In the genomic region with DNA sequence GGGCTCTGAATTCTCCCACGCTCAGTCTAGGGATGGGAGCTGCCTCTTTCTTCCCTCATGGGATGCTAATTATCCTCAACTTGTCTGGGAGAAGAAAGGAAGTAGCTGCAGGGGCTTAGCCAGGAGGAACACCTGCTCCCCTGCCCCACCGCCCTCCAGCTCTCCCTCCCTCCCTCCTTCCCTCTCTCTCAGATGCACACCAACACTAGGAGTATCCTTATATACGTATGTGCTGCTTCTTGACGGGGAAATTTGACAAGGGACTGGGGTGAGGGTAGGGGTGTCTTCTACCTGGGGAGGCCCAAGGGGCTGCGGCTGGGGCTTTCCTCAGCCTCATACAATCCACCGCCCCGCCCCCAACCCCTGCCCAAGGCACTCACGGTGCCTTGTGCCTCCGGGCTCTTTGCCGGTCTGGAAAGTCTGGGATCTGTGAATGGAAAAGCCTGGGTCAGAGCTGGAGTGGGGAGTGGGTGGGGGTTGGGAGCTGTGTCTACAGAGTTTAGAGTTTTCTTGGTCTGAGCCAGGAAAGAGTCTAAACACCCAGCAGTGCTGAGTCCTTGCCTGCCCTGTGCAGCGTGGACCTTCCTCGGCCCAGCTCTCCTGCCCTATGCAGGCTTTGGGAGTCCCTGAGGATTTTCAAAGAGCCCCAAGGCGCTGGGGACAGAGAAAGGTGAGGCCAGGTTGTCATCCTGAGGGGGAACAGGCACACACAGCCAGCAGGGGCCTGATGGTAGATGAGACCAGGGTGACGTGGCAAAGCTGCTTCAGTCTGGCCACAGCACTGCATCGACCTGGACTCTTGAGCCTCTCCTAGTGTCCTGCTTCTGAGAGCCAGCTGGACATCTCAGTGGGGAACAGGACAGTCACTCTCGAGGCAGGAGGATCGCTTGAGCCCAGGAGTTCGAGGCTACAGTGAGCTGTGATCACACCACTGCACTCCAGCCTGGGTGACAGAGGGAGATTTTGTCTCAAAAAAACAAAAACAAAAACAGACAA, we compare ENCODE assay signal across 16 cellular contexts. TPM values are rescaled to one million over a fixed set of nuclear protein-coding genes. Genes with fewer than 3 reads are reported as not detected.
DNase-seq lines count a peak whose midpoint lies in the region; ATAC-seq and TF ChIP-seq lines count a peak whose summit lies in the region.
"Had no signal": no experiment of that assay in that cellular context is flagged by ENCODE, and none has a peak within 500 bp of the region (broad histone marks: within the 10 kb centered on the region; RNA-seq: fewer than 3 reads in every experiment).

No MANE protein-coding gene starts in this region.

- H3K36me3 ChIP-seq in H7 (replicated peaks; ENCODE audit: control insufficient read depth, insufficient read depth, low read length) (no peaks in the 10 kb centered on the region), trophoblast cell (ENCODE audit: control insufficient read depth in 1 of 2, insufficient read depth in 2 of 2, low read length in 2 of 2) (no peaks in the 10 kb centered on the region)

- TF ChIP-seq CTCF in glutamatergic neuron (IDR thresholded peaks at IDR 0.05; ENCODE audit: partially characterized antibody, unreplicated experiment) (no peak), GM20000 (IDR thresholded peaks at IDR 0.05; ENCODE audit: extremely low read depth, missing control alignments) (no peak)

- ATAC-seq in HG02938 (IDR thresholded peaks at IDR 0.05; ENCODE audit: unreplicated experiment) = no peak
- ATAC-seq: SK-N-SH treated with all-trans-retinoic acid at 6 μM for 48 hours had no signal

- peak overlapping the region; percentile 32 for H2BK12ac ChIP-seq in trophoblast cell (ENCODE audit: low read length)

- H4K8ac ChIP-seq in trophoblast cell (ENCODE audit: low read depth, low read length) = no peak overlapping the region

- H3K27ac Mint-ChIP-seq in glutamatergic neuron (ENCODE audit: unreplicated experiment) = no peak overlapping the region
- H3K27ac Mint-ChIP-seq: activated T-helper 1 cell treated with anti-CD3 and anti-CD28 coated beads, Interleukin-12 subunit alpha, Interleukin-12 subunit beta, Interleukin-2, Interleukin-4 antibody, amounts not matched to agents 30 ng/mL and 10 ng/mL and 1 ng/mL, durations not matched to agents 14 hours and 24 hours and 36 hours had no signal

- peaks cover 8% of the 10 kb centered on the region for H3K4me1 Mint-ChIP-seq in glutamatergic neuron (ENCODE audit: low read depth, unreplicated experiment)
- H3K4me1 Mint-ChIP-seq: CD8-positive, alpha-beta memory T cell had no signal

- H3K27me3 ChIP-seq in H7 (ENCODE audit: control insufficient read depth, insufficient read depth, low read length) (no peaks in the 10 kb centered on the region), trophoblast cell (ENCODE audit: insufficient read depth, low read length) (no peaks in the 10 kb centered on the region)

- H3K9me3 ChIP-seq in trophoblast cell (ENCODE audit: insufficient read depth, low read depth, low read length) = peaks cover 1% of the 10 kb centered on the region

- peak overlapping the region; percentile 45 for H4K91ac ChIP-seq in trophoblast cell (ENCODE audit: low read depth, low read length)

- no peak overlapping the region for H3K14ac ChIP-seq in trophoblast cell (ENCODE audit: low read length)

- H3K9me3 Mint-ChIP-seq in glutamatergic neuron (ENCODE audit: unreplicated experiment) = peaks cover 4% of the 10 kb centered on the region
- H3K9me3 Mint-ChIP-seq: activated T-helper 1 cell treated with anti-CD3 and anti-CD28 coated beads, Interleukin-12 subunit alpha, Interleukin-12 subunit beta, Interleukin-2, Interleukin-4 antibody, amounts not matched to agents 30 ng/mL and 10 ng/mL and 1 ng/mL, durations not matched to agents 14 hours and 24 hours and 36 hours; CD8-positive, alpha-beta memory T cell had no signal

- peak overlapping the region; percentile 62 for H2BK5ac ChIP-seq in trophoblast cell (ENCODE audit: low read depth, low read length, poor library complexity)

- H3K18ac ChIP-seq in trophoblast cell (ENCODE audit: low read length) = peak overlapping the region; percentile 25

- H3K4me2 ChIP-seq in trophoblast cell (ENCODE audit: low read length) = peak overlapping the region; percentile 34

- peaks cover 43 to 45% of the 10 kb centered on the region in 2 experiments for H3K4me1 ChIP-seq in trophoblast cell (ENCODE audit: control insufficient read depth in 1 of 2, insufficient read depth in 2 of 2, low read length in 2 of 2)

- H3K23ac ChIP-seq in trophoblast cell (ENCODE audit: low read length) = no peak overlapping the region

- WGBS in trophoblast cell (ENCODE audit: extremely low coverage, insufficient coverage, insufficient read length) = no CpG with 5 or more reads among the region's 18 CpGs

- H3K4me3 ChIP-seq in H7 (ENCODE audit: insufficient read depth, low read depth, low read length) (no peak overlapping the region), trophoblast cell (ENCODE audit: low read depth, low read length) (no peak overlapping the region)

- no peaks in the 10 kb centered on the region for H3K79me2 ChIP-seq in trophoblast cell (ENCODE audit: control insufficient read depth, insufficient read depth, low read length, poor library complexity)

- H4K12ac ChIP-seq in trophoblast cell (ENCODE audit: low read depth, low read length) = no peak overlapping the region

- peaks cover 33% of the 10 kb centered on the region for H3K79me1 ChIP-seq in trophoblast cell (ENCODE audit: low read length)

- no peak overlapping the region for H3K9ac ChIP-seq in trophoblast cell (ENCODE audit: low read length)

- peaks cover 4% of the 10 kb centered on the region for H3K27me3 Mint-ChIP-seq in glutamatergic neuron (ENCODE audit: unreplicated experiment)

- no peak overlapping the region for H3K4ac ChIP-seq in trophoblast cell (ENCODE audit: low read depth, low read length)

- no peak overlapping the region for H2AFZ ChIP-seq in trophoblast cell (ENCODE audit: insufficient read depth, low read length, poor library complexity)

- H2AK5ac ChIP-seq in trophoblast cell (ENCODE audit: low read length) = no peak overlapping the region

- peak overlapping the region; percentile 40 for H2BK120ac ChIP-seq in trophoblast cell (ENCODE audit: insufficient read depth, low read length, poor library complexity)

- H3K36me3 Mint-ChIP-seq in glutamatergic neuron (ENCODE audit: unreplicated experiment) = no peaks in the 10 kb centered on the region
- H3K36me3 Mint-ChIP-seq: CD8-positive, alpha-beta memory T cell had no signal

- H3K27ac ChIP-seq in trophoblast cell (ENCODE audit: low read depth, low read length) = peak overlapping the region; percentile 63

- DNase-seq in H7 (peak; percentile 82), NCI-H524 (lab: John Stamatoyannopoulos, UW) (peak; percentile 70 to 78), glutamatergic neuron (peak; percentile 37), trophoblast cell (peak; percentile 23 to 35), cerebellum (ENCODE audit: low spot score) (no peak), GM20000 (ENCODE audit: low spot score) (no peak)
- DNase-seq in stimulated activated CD4-positive, alpha-beta T cell treated with anti-CD3 and anti-CD28 coated beads, Interleukin-1b, Interleukin-23, amount 100 ng/mL, for 48 hours = no peak
- DNase-seq: activated CD4-positive, alpha-beta T cell treated with anti-CD3 and anti-CD28 coated beads for 4 hours; CD8-positive, alpha-beta memory T cell; stimulated activated CD4-positive, alpha-beta T cell treated with anti-CD3 and anti-CD28 coated beads, Interleukin-15, amount 100 ng/mL, for 24 hours had no signal

- H3K4me3 Mint-ChIP-seq in glutamatergic neuron (ENCODE audit: unreplicated experiment) = no peak overlapping the region
- H3K4me3 Mint-ChIP-seq: activated T-helper 1 cell treated with anti-CD3 and anti-CD28 coated beads, Interleukin-12 subunit alpha, Interleukin-12 subunit beta, Interleukin-2, Interleukin-4 antibody, amounts not matched to agents 30 ng/mL and 10 ng/mL and 1 ng/mL, durations not matched to agents 14 hours and 24 hours and 36 hours; CD8-positive, alpha-beta memory T cell had no signal

RNA-seq across cellular contexts. Expression of a gene that starts 29.3 kb away (rescaled TPM):
- 6.2 and 7.9 TPM in 2 replicates for total RNA-seq in H7 (2014; rRNA removed; shearing (Covaris generic))
- total RNA-seq in glutamatergic neuron (ENCODE audit: unreplicated experiment) = not detected
- polyA plus RNA-seq in trophoblast cell (2013) = 0.34 and 0.37 TPM in 2 replicates
- 4.8 TPM for total RNA-seq in cerebellum
- total RNA-seq: bronchial epithelial cell; CD8-positive, alpha-beta memory T cell; LHCN-M2 had no signal
- polyA plus RNA-seq: CD8-positive, alpha-beta memory T cell had no signal

RNA-seq across cellular contexts. Expression of a gene that starts 55.3 kb away (rescaled TPM):
- total RNA-seq in H7 (2014; rRNA removed; shearing (Covaris generic)) = 4.5 and 6.7 TPM in 2 replicates
- total RNA-seq in glutamatergic neuron (ENCODE audit: unreplicated experiment) = 5.9 TPM
- 6.5 TPM in 2 replicates for polyA plus RNA-seq in trophoblast cell (2013)
- total RNA-seq in cerebellum = 0.36 TPM
- polyA plus RNA-seq: CD8-positive, alpha-beta memory T cell; neural cell had no signal

Comparison
In these comparisons a context has a peak if more than half of its experiments do, and no peak if none do; other contexts are left out.
1. DNase-seq: peak in H7 (single experiment), NCI-H524 (2 of 2), glutamatergic neuron (single experiment) and trophoblast cell (2 of 2); none in stimulated activated CD4-positive, alpha-beta T cell treated with anti-CD3 and anti-CD28 coated beads, Interleukin-1b, Interleukin-23, amount 100 ng/mL, for 48 hours (single experiment), cerebellum (single experiment) and GM20000 (single experiment).